In genomic region chr22:22903355-22903777, GRCh38 we compare ENCODE assay signal across 29 cellular contexts. TPM values are rescaled to one million over a fixed set of nuclear protein-coding genes. Genes with fewer than 3 reads are reported as not detected.
DNase-seq lines count a peak whose midpoint lies in the region; ATAC-seq, FAIRE-seq and TF ChIP-seq lines count a peak whose summit lies in the region.
"Had no signal": no experiment of that assay in that cellular context is flagged by ENCODE, and none has a peak within 500 bp of the region (broad histone marks: within the 10 kb centered on the region; RNA-seq: fewer than 3 reads in every experiment).

No MANE protein-coding gene starts in this region.

- H3K27me3 Mint-ChIP-seq in H9 (ENCODE audit: low read depth), result peaks cover 89% of the 10 kb centered on the region

- H3K23ac ChIP-seq in H9 (ENCODE audit: insufficient read length, low read depth, low read length), result no peak overlapping the region

- peaks cover 3% of the 10 kb centered on the region in 2 experiments; a peak in 3 of 5 replicates for H3K9me3 Mint-ChIP-seq in H9
- H3K9me3 Mint-ChIP-seq: activated T-cell treated with anti-CD3 and anti-CD28 coated beads, Interleukin-2, amount 50 U/mL, for 4 hours had no signal

- ATAC-seq in left ventricle myocardium superior (no peak), GM18909 (IDR thresholded peaks at IDR 0.05; ENCODE audit: poor library complexity, unreplicated experiment) (no peak)
- ATAC-seq: activated T-cell treated with anti-CD3 and anti-CD28 coated beads, Interleukin-2, amount 50 U/mL, for 4 hours; HCT116; left lung; Panc1 had no signal

- no peak overlapping the region for H2BK20ac ChIP-seq in H9 (ENCODE audit: low read depth, low read length, poor library complexity, severe bottlenecking)

- H2BK12ac ChIP-seq in H9 (ENCODE audit: insufficient read length, low read depth, low read length), result no peak overlapping the region

- FAIRE-seq in kidney (lab: Jason Lieb, UNC), result no peak
- FAIRE-seq: A204.1, G401.6 had no signal

- H3K4me3 Mint-ChIP-seq in H9, result no peak overlapping the region
- H3K4me3 Mint-ChIP-seq: activated T-cell treated with anti-CD3 and anti-CD28 coated beads, Interleukin-2, amount 50 U/mL, for 4 hours had no signal

- H3K27me3 ChIP-seq in SJSA1 (replicated peaks) (no peaks in the 10 kb centered on the region), stomach (peaks cover 0 to 18% (median 0%) of the 10 kb centered on the region in 3 donors), H9 (ENCODE audit: insufficient read depth, low read length) (no peaks in the 10 kb centered on the region; the same call in 1 of the 2 replicates)
- H3K27me3 ChIP-seq: left lung, neutrophil had no signal

- no peak overlapping the region for H2BK120ac ChIP-seq in H9 (ENCODE audit: low read depth, low read length, poor library complexity, severe bottlenecking)

- no peaks in the 10 kb centered on the region for H3K4me1 Mint-ChIP-seq in H9

- TF ChIP-seq EP300 in stomach (IDR thresholded peaks at IDR 0.05), result no peak

- no peak overlapping the region for H3K18ac ChIP-seq in H9 (ENCODE audit: insufficient read length, low read depth, low read length)

- H3K9ac ChIP-seq in kidney (ENCODE audit: low read length in 2 of 2), result no peak overlapping the region
- no peak overlapping the region for H3K9ac ChIP-seq in H9 (ENCODE audit: extremely low read depth, insufficient read length, low read length)

- H2BK5ac ChIP-seq in H9 (ENCODE audit: insufficient read length, low read length), result no peak overlapping the region

- H3K36me3 ChIP-seq in SJSA1 (no peaks in the 10 kb centered on the region), kidney (ENCODE audit: control insufficient read depth in 1 of 2, insufficient read depth in 2 of 2, low read length in 2 of 2) (no peaks in the 10 kb centered on the region), stomach (no peaks in the 10 kb centered on the region)
- H3K36me3 ChIP-seq: left lung, neutrophil, prostate gland, transverse colon had no signal

- H3K4ac ChIP-seq in H9 (ENCODE audit: low read depth, low read length), result no peak overlapping the region

- 24 to 47% (median 42%) methylated on average over 2 of the region's 2 CpGs for WGBS in stomach, 5 donors
- no CpG with 5 or more reads among the region's 2 CpGs for WGBS in H9 (ENCODE audit: extremely low coverage, insufficient read length, low lambda C conversion rate)

- no peak overlapping the region for H2BK15ac ChIP-seq in H9 (ENCODE audit: low read depth, low read length)

- H4K20me1 ChIP-seq in H9 (ENCODE audit: control insufficient read depth, insufficient read depth, insufficient read length), result no peaks in the 10 kb centered on the region

- TF ChIP-seq CTCF in kidney (IDR thresholded peaks at IDR 0.05; ENCODE audit: borderline replicate concordance, extremely low read depth, insufficient read depth), result no peak
- TF ChIP-seq CTCF in stomach (IDR thresholded peaks at IDR 0.05), result no peak
- TF ChIP-seq CTCF in H9 (conservative IDR thresholded peaks at IDR 0.05), result no peak

- intact Hi-C loops in left ventricle myocardium superior (cut with micrococcal nuclease), result no loop called here
- intact Hi-C loops in cardiac septum (cut with DNase I), result no loop called here
- intact Hi-C loops in kidney (cut with DNase I), result no loop called here
- intact Hi-C loops in stomach (cut with DNase I; ENCODE audit: low total_unique reads), result no loop called here

- no peak overlapping the region for H3K14ac ChIP-seq in H9 (ENCODE audit: insufficient read depth, low read length)

- no peak overlapping the region for H3T11ph ChIP-seq in H9 (ENCODE audit: low read length)

- H3K36me3 Mint-ChIP-seq in H9 (ENCODE audit: insufficient read depth in 1 of 3, low read depth in 3 of 3), result no peaks in the 10 kb centered on the region

- H3K27ac ChIP-seq in SJSA1 (peak overlapping the region; percentile 97), kidney (ENCODE audit: low read depth in 2 of 2, low read length in 2 of 2) (no peak overlapping the region), stomach (no peak overlapping the region), H9 (ENCODE audit: insufficient read length, low read depth, low read length) (no peak overlapping the region)
- H3K27ac ChIP-seq: left lung, neutrophil, prostate gland had no signal

- no peak overlapping the region for H4K91ac ChIP-seq in H9 (ENCODE audit: insufficient read length, low read depth, low read length)

- no peak overlapping the region for H3K56ac ChIP-seq in H9 (ENCODE audit: insufficient read length, low read depth, low read length)

- no peak overlapping the region for H3K27ac Mint-ChIP-seq in H9

- H3K4me1 ChIP-seq in SJSA1 (replicated peaks), result peaks cover 54% of the 10 kb centered on the region
- H3K4me1 ChIP-seq in kidney (ENCODE audit: control insufficient read depth in 1 of 2, insufficient read depth in 1 of 2, low read depth in 1 of 2, low read length in 2 of 2), result no peaks in the 10 kb centered on the region
- peaks cover 0 to 4% (median 0%) of the 10 kb centered on the region in 4 donors for H3K4me1 ChIP-seq in stomach
- H3K4me1 ChIP-seq in H9 (ENCODE audit: insufficient read depth, low read length), result no peaks in the 10 kb centered on the region
- H3K4me1 ChIP-seq: left lung, prostate gland had no signal

- no peaks in the 10 kb centered on the region for H3K23me2 ChIP-seq in H9 (ENCODE audit: insufficient read length, low read depth, low read length, poor library complexity, severe bottlenecking)

- H3K9me3 ChIP-seq in SJSA1 (replicated peaks), result no peaks in the 10 kb centered on the region
- no peaks in the 10 kb centered on the region for H3K9me3 ChIP-seq in kidney (ENCODE audit: control insufficient read depth in 1 of 2, low read length in 2 of 2)
- H3K9me3 ChIP-seq in stomach, result no peaks in the 10 kb centered on the region
- H3K9me3 ChIP-seq in H9 (ENCODE audit: control insufficient read depth, low read depth, low read length), result no peaks in the 10 kb centered on the region
- H3K9me3 ChIP-seq: left lung, neutrophil, prostate gland, transverse colon had no signal

- no peaks in the 10 kb centered on the region for H3K79me2 ChIP-seq in H9 (ENCODE audit: insufficient read depth, low read length)

- H3K79me1 ChIP-seq in H9 (ENCODE audit: insufficient read depth, low read depth, low read length, poor library complexity, severe bottlenecking), result no peaks in the 10 kb centered on the region

- DNase-seq in left ventricle myocardium superior, result peak; percentile 19
- no peak for DNase-seq in cardiac septum (ENCODE audit: low spot score)
- DNase-seq in SJSA1 (ENCODE audit: low read depth in 1 of 2, low spot score in 2 of 2), result peak in 1 of 2 experiments; percentile 52
- peak; percentile 11 for DNase-seq in kidney
- DNase-seq in HPDE6-E6E7 (ENCODE audit: extremely low spot score), result no peak
- DNase-seq in stomach, result no peak
- DNase-seq in H9, result no peak
- DNase-seq: activated CD4-positive, alpha-beta T cell treated with anti-CD3 and anti-CD28 coated beads for 4 hours; activated T-cell treated with anti-CD3 and anti-CD28 coated beads, Interleukin-2, amount 50 U/mL, for 4 hours; COR-L47; DMS53; hypothalamus; KG1; left lung; NCI-H1694; NCI-H510A treated with DMSO at 0.1 percent for 48 hours; NK-92 treated with Interleukin-12 subunit alpha and Interleukin-12 subunit beta, amount 100 ng/mL, for 24 hours; transverse colon had no signal

- H2AK5ac ChIP-seq in H9 (ENCODE audit: insufficient read length, low read length), result no peak overlapping the region

- no peak for TF ChIP-seq POLR2A in stomach (IDR thresholded peaks at IDR 0.05)

- H4K5ac ChIP-seq in H9 (ENCODE audit: insufficient read length, low read depth, low read length), result no peak overlapping the region

- no peak overlapping the region for H4K8ac ChIP-seq in H9 (replicated peaks; ENCODE audit: insufficient read length, low read depth, low read length)

- H2AFZ ChIP-seq in H9 (ENCODE audit: low read length), result no peak overlapping the region

- H3K4me2 ChIP-seq in H9 (ENCODE audit: insufficient read depth, insufficient read length, low read length), result no peak overlapping the region

- H3K4me3 ChIP-seq in SJSA1 (no peak overlapping the region), kidney (ENCODE audit: low read length in 2 of 2) (no peak overlapping the region), stomach (no peak overlapping the region)
- H3K4me3 ChIP-seq: left lung, prostate gland, transverse colon had no signal

RNA-seq across cellular contexts. Expression of gene IGLL5, which starts 15.8 kb away (rescaled TPM):
- 0.92 TPM for total RNA-seq in left ventricle myocardium superior
- total RNA-seq in cardiac septum, result not detected
- total RNA-seq in SJSA1 (2014; rRNA removed; shearing (Covaris generic)), result not detected in 2 replicates
- total RNA-seq in kidney, result 103 TPM
- polyA plus RNA-seq in kidney (ENCODE audit: insufficient read depth, low read depth, low replicate concordance), result 1.9 TPM
- 10 to 100 TPM in 2 of 5 donors, 1 to 10 TPM in 1, not detected in 2; 2.0 to 53.1 (median 12.3) TPM for total RNA-seq in stomach
- polyA plus RNA-seq in stomach, result 10 to 100 TPM; 19.7 to 22.6 (median 19.8) TPM
- not detected in 2 replicates for total RNA-seq in H9 (2021)
- total RNA-seq: cerebellum; HT1080; mesenteric fat pad; prostate gland; T-helper 1 cell treated with Interleukin-12 subunit alpha and Interleukin-12 subunit beta and Interleukin-4 antibody, amounts not matched to agents 30 ng/mL and 1 ng/mL, for 36 hours had no signal

Comparison
In these comparisons a context has a peak if more than half of its experiments do, and no peak if none do; other contexts are left out.
1. DNase-seq: peak in left ventricle myocardium superior (single experiment) and kidney (single experiment); none in cardiac septum (single experiment), HPDE6-E6E7 (single experiment), stomach (single experiment) and H9 (single experiment).